15 cellular contexts compared by ENCODE assay signal in genomic region chr1:199264283-199264682, GRCh38.
DNase-seq lines count a peak whose midpoint lies in the region; ATAC-seq and TF ChIP-seq lines count a peak whose summit lies in the region.
"Had no signal": no experiment of that assay in that cellular context is flagged by ENCODE, and none has a peak within 500 bp of the region (broad histone marks: within the 10 kb centered on the region; RNA-seq: fewer than 3 reads in every experiment).

No MANE protein-coding gene starts in this region.

- ATAC-seq in activated CD8-positive, alpha-beta T cell treated with anti-CD3 and anti-CD28 coated beads for 36 hours = no peak
- ATAC-seq in activated CD8-positive, alpha-beta T cell treated with anti-CD3 and anti-CD28 coated beads, Interleukin-2, amount 10 ng/mL, durations not matched to agents 7 days and 5 days = no peak
- peak; percentile 61 for ATAC-seq in activated T-helper 17 cell treated with anti-CD3 and anti-CD28 coated beads, Interleukin-2, amount 50 U/mL, for 72 hours (replicated peaks)
- peak; percentile 67 for ATAC-seq in stimulated activated effector memory CD8-positive, alpha-beta T cell treated with anti-CD3 and anti-CD28 coated beads, Interleukin-12 subunit alpha, Interleukin-12 subunit beta, amount 100 ng/mL, for 72 hours
- ATAC-seq in HG02885 (IDR thresholded peaks at IDR 0.05; ENCODE audit: poor library complexity, unreplicated experiment) = no peak

- no peak for TF ChIP-seq CTCF in activated CD8-positive, alpha-beta T cell treated with anti-CD3 and anti-CD28 coated beads for 36 hours (IDR thresholded peaks at IDR 0.05)
- TF ChIP-seq CTCF in type B pancreatic cell (conservative IDR thresholded peaks at IDR 0.05) = no peak

- intact Hi-C loops in activated CD8-positive, alpha-beta T cell treated with anti-CD3 and anti-CD28 coated beads for 36 hours (cut with micrococcal nuclease) = no loop called here

- no peaks in the 10 kb centered on the region for H3K36me3 ChIP-seq in H7 (replicated peaks; ENCODE audit: control insufficient read depth, insufficient read depth, low read length)
- H3K36me3 ChIP-seq: BLaER1 treated with 17β-estradiol and CSF1 and Interleukin-3, amounts not matched to agents 10 nM and 100 nM had no signal

- H3K27ac Mint-ChIP-seq in activated CD8-positive, alpha-beta T cell treated with anti-CD3 and anti-CD28 coated beads for 36 hours = no peak overlapping the region
- H3K27ac Mint-ChIP-seq in activated CD8-positive, alpha-beta T cell treated with anti-CD3 and anti-CD28 coated beads, Interleukin-2, amount 10 ng/mL, durations not matched to agents 7 days and 5 days = no peak overlapping the region
- H3K27ac Mint-ChIP-seq in activated T-helper 17 cell treated with anti-CD3 and anti-CD28 coated beads, Interleukin-2, amount 50 U/mL, for 72 hours = no peak overlapping the region
- H3K27ac Mint-ChIP-seq in stimulated activated effector memory CD8-positive, alpha-beta T cell treated with anti-CD3 and anti-CD28 coated beads, Interleukin-12 subunit alpha, Interleukin-12 subunit beta, amount 100 ng/mL, for 72 hours = no peak overlapping the region
- no peak overlapping the region for H3K27ac Mint-ChIP-seq in type B pancreatic cell
- H3K27ac Mint-ChIP-seq: CD4-positive, CD25-positive, alpha-beta regulatory T cell; HFFc6 had no signal

- no peak overlapping the region for H3K4me3 ChIP-seq in H7 (ENCODE audit: insufficient read depth, low read depth, low read length)
- H3K4me3 ChIP-seq: BLaER1 treated with 17β-estradiol and CSF1 and Interleukin-3, amounts not matched to agents 10 nM and 100 nM had no signal

- H3K9me3 Mint-ChIP-seq in activated CD8-positive, alpha-beta T cell treated with anti-CD3 and anti-CD28 coated beads for 36 hours = no peaks in the 10 kb centered on the region
- no peaks in the 10 kb centered on the region for H3K9me3 Mint-ChIP-seq in activated CD8-positive, alpha-beta T cell treated with anti-CD3 and anti-CD28 coated beads, Interleukin-2, amount 10 ng/mL, durations not matched to agents 7 days and 5 days (ENCODE audit: insufficient read depth)
- H3K9me3 Mint-ChIP-seq in activated T-helper 17 cell treated with anti-CD3 and anti-CD28 coated beads, Interleukin-2, amount 50 U/mL, for 72 hours = no peaks in the 10 kb centered on the region
- H3K9me3 Mint-ChIP-seq in stimulated activated effector memory CD8-positive, alpha-beta T cell treated with anti-CD3 and anti-CD28 coated beads, Interleukin-12 subunit alpha, Interleukin-12 subunit beta, amount 100 ng/mL, for 72 hours = no peaks in the 10 kb centered on the region
- peaks cover 1% of the 10 kb centered on the region for H3K9me3 Mint-ChIP-seq in type B pancreatic cell
- H3K9me3 Mint-ChIP-seq: HFFc6 had no signal

- CTCF ChIA-PET in activated CD8-positive, alpha-beta T cell treated with anti-CD3 and anti-CD28 coated beads for 36 hours (lab: Charles Lee) = no interaction called here
- CTCF ChIA-PET in activated CD8-positive, alpha-beta T cell treated with anti-CD3 and anti-CD28 coated beads, Interleukin-2, amount 10 ng/mL, durations not matched to agents 7 days and 5 days (lab: Charles Lee) = interaction anchor here (1.0 kb wide), 1 partner anchor 10 kb away, joined by 3 read pairs; no protein-coding TSS in a partner anchor

- POLR2A ChIA-PET in activated CD8-positive, alpha-beta T cell treated with anti-CD3 and anti-CD28 coated beads for 36 hours (lab: Charles Lee) = no interaction called here
- POLR2A ChIA-PET in activated CD8-positive, alpha-beta T cell treated with anti-CD3 and anti-CD28 coated beads, Interleukin-2, amount 10 ng/mL, durations not matched to agents 7 days and 5 days (lab: Charles Lee) = no interaction called here

- H3K27me3 Mint-ChIP-seq in activated CD8-positive, alpha-beta T cell treated with anti-CD3 and anti-CD28 coated beads for 36 hours = peaks cover 2% of the 10 kb centered on the region
- peaks cover 1% of the 10 kb centered on the region for H3K27me3 Mint-ChIP-seq in activated CD8-positive, alpha-beta T cell treated with anti-CD3 and anti-CD28 coated beads, Interleukin-2, amount 10 ng/mL, durations not matched to agents 7 days and 5 days (ENCODE audit: low read depth)
- peaks cover 5% of the 10 kb centered on the region for H3K27me3 Mint-ChIP-seq in activated T-helper 17 cell treated with anti-CD3 and anti-CD28 coated beads, Interleukin-2, amount 50 U/mL, for 72 hours
- no peaks in the 10 kb centered on the region for H3K27me3 Mint-ChIP-seq in type B pancreatic cell

- H3K27me3 ChIP-seq in H7 (ENCODE audit: control insufficient read depth, insufficient read depth, low read length) = no peaks in the 10 kb centered on the region
- H3K27me3 ChIP-seq: BLaER1 treated with 17β-estradiol and CSF1 and Interleukin-3, amounts not matched to agents 10 nM and 100 nM had no signal

- peaks cover 8% of the 10 kb centered on the region for H3K4me1 Mint-ChIP-seq in activated CD8-positive, alpha-beta T cell treated with anti-CD3 and anti-CD28 coated beads for 36 hours (ENCODE audit: low read depth)
- no peaks in the 10 kb centered on the region for H3K4me1 Mint-ChIP-seq in activated CD8-positive, alpha-beta T cell treated with anti-CD3 and anti-CD28 coated beads, Interleukin-2, amount 10 ng/mL, durations not matched to agents 7 days and 5 days (ENCODE audit: low read depth)
- no peaks in the 10 kb centered on the region for H3K4me1 Mint-ChIP-seq in activated T-helper 17 cell treated with anti-CD3 and anti-CD28 coated beads, Interleukin-2, amount 50 U/mL, for 72 hours
- H3K4me1 Mint-ChIP-seq in stimulated activated effector memory CD8-positive, alpha-beta T cell treated with anti-CD3 and anti-CD28 coated beads, Interleukin-12 subunit alpha, Interleukin-12 subunit beta, amount 100 ng/mL, for 72 hours = no peaks in the 10 kb centered on the region
- H3K4me1 Mint-ChIP-seq in type B pancreatic cell (ENCODE audit: unreplicated experiment) = no peaks in the 10 kb centered on the region
- H3K4me1 Mint-ChIP-seq: CD4-positive, CD25-positive, alpha-beta regulatory T cell had no signal

- H3K36me3 Mint-ChIP-seq in activated CD8-positive, alpha-beta T cell treated with anti-CD3 and anti-CD28 coated beads for 36 hours (ENCODE audit: low read depth) = no peaks in the 10 kb centered on the region
- H3K36me3 Mint-ChIP-seq in activated CD8-positive, alpha-beta T cell treated with anti-CD3 and anti-CD28 coated beads, Interleukin-2, amount 10 ng/mL, durations not matched to agents 7 days and 5 days (ENCODE audit: low read depth) = no peaks in the 10 kb centered on the region
- no peaks in the 10 kb centered on the region for H3K36me3 Mint-ChIP-seq in activated T-helper 17 cell treated with anti-CD3 and anti-CD28 coated beads, Interleukin-2, amount 50 U/mL, for 72 hours (ENCODE audit: low read depth)
- no peaks in the 10 kb centered on the region for H3K36me3 Mint-ChIP-seq in stimulated activated effector memory CD8-positive, alpha-beta T cell treated with anti-CD3 and anti-CD28 coated beads, Interleukin-12 subunit alpha, Interleukin-12 subunit beta, amount 100 ng/mL, for 72 hours
- H3K36me3 Mint-ChIP-seq in type B pancreatic cell = no peaks in the 10 kb centered on the region
- H3K36me3 Mint-ChIP-seq: CD4-positive, CD25-positive, alpha-beta regulatory T cell had no signal

- no peak overlapping the region for H3K4me3 Mint-ChIP-seq in activated CD8-positive, alpha-beta T cell treated with anti-CD3 and anti-CD28 coated beads for 36 hours
- H3K4me3 Mint-ChIP-seq in activated CD8-positive, alpha-beta T cell treated with anti-CD3 and anti-CD28 coated beads, Interleukin-2, amount 10 ng/mL, durations not matched to agents 7 days and 5 days = no peak overlapping the region
- H3K4me3 Mint-ChIP-seq in activated T-helper 17 cell treated with anti-CD3 and anti-CD28 coated beads, Interleukin-2, amount 50 U/mL, for 72 hours = no peak overlapping the region
- no peak overlapping the region for H3K4me3 Mint-ChIP-seq in stimulated activated effector memory CD8-positive, alpha-beta T cell treated with anti-CD3 and anti-CD28 coated beads, Interleukin-12 subunit alpha, Interleukin-12 subunit beta, amount 100 ng/mL, for 72 hours
- H3K4me3 Mint-ChIP-seq in type B pancreatic cell = no peak overlapping the region
- H3K4me3 Mint-ChIP-seq: CD4-positive, CD25-positive, alpha-beta regulatory T cell; HFFc6 had no signal

- peak; percentile 17 for DNase-seq in activated CD8-positive, alpha-beta T cell treated with anti-CD3 and anti-CD28 coated beads for 36 hours
- no peak for DNase-seq in activated CD8-positive, alpha-beta T cell treated with anti-CD3 and anti-CD28 coated beads, Interleukin-2, amount 10 ng/mL, durations not matched to agents 7 days and 5 days
- DNase-seq in myocyte (ENCODE audit: low read depth) = peak; percentile 14
- DNase-seq in stimulated activated effector memory CD8-positive, alpha-beta T cell treated with anti-CD3 and anti-CD28 coated beads, Interleukin-12 subunit alpha, Interleukin-12 subunit beta, amount 100 ng/mL, for 72 hours (ENCODE audit: low spot score in 2 of 2) = no peak
- no peak for DNase-seq in type B pancreatic cell (ENCODE audit: extremely low spot score, unreplicated experiment)
- no peak for DNase-seq in H7
- DNase-seq: ACHN; CD4-positive, CD25-positive, alpha-beta regulatory T cell; DMS53; GF-D8; HCEC 1CT; HFFc6 had no signal

Comparison
In these comparisons a context has a peak if more than half of its experiments do, and no peak if none do; other contexts are left out.
1. DNase-seq: peak in activated CD8-positive, alpha-beta T cell treated with anti-CD3 and anti-CD28 coated beads for 36 hours (single experiment) and myocyte (single experiment); none in activated CD8-positive, alpha-beta T cell treated with anti-CD3 and anti-CD28 coated beads, Interleukin-2, amount 10 ng/mL, durations not matched to agents 7 days and 5 days (single experiment), stimulated activated effector memory CD8-positive, alpha-beta T cell treated with anti-CD3 and anti-CD28 coated beads, Interleukin-12 subunit alpha, Interleukin-12 subunit beta, amount 100 ng/mL, for 72 hours (0 of 2), type B pancreatic cell (single experiment) and H7 (single experiment).
2. ATAC-seq: peak in activated T-helper 17 cell treated with anti-CD3 and anti-CD28 coated beads, Interleukin-2, amount 50 U/mL, for 72 hours (single experiment) and stimulated activated effector memory CD8-positive, alpha-beta T cell treated with anti-CD3 and anti-CD28 coated beads, Interleukin-12 subunit alpha, Interleukin-12 subunit beta, amount 100 ng/mL, for 72 hours (single experiment); none in activated CD8-positive, alpha-beta T cell treated with anti-CD3 and anti-CD28 coated beads for 36 hours (single experiment), activated CD8-positive, alpha-beta T cell treated with anti-CD3 and anti-CD28 coated beads, Interleukin-2, amount 10 ng/mL, durations not matched to agents 7 days and 5 days (single experiment) and HG02885 (single experiment).